In the genomic region with DNA sequence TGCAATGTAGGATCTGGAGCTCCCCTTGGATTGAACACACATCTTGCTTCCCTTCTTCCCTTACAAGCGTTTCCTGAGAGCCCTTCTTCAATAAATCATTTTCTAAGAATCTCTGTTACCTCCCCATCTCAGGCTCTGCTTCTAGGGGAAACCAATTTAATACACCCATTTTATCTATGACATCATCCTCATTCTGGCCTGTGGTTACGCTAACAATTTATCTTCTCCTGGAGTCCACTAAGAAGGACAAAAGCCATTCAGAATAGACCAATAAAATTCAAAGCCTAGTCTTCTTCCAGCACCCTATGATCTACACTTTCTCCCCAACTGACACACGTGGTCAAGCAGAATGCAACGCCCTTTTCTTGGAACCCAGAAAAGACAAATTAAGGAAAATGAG, we compare ENCODE assay signal across 25 cellular contexts.
DNase-seq lines count a peak whose midpoint lies in the region; ATAC-seq, FAIRE-seq and TF ChIP-seq lines count a peak whose summit lies in the region.
"Had no signal": no experiment of that assay in that cellular context is flagged by ENCODE, and none has a peak within 500 bp of the region (broad histone marks: within the 10 kb centered on the region; RNA-seq: fewer than 3 reads in every experiment).

No MANE protein-coding gene starts in this region.

- peak; percentile 25 for DNase-seq in NCI-H146 (lab: John Stamatoyannopoulos, UW)
- no peak for DNase-seq in NCI-H146 treated with DMSO at 0.1 percent for 48 hours (lab: John Stamatoyannopoulos, UW; ENCODE audit: unreplicated experiment)
- DNase-seq in cardiac muscle cell (ENCODE audit: low read depth in 1 of 2, low spot score in 1 of 2) = no peak
- no peak for DNase-seq in left ventricle myocardium superior
- peak; percentile 59 for DNase-seq in astrocyte (ENCODE audit: low read depth)
- DNase-seq in NCI-H2196 treated with DMSO at 0.1 percent for 48 hours (lab: John Stamatoyannopoulos, UW; ENCODE audit: unreplicated experiment) = no peak
- no peak for DNase-seq in NCI-H510A (lab: John Stamatoyannopoulos, UW)
- DNase-seq: AML-193; Caco-2; Calu3; CD4-positive, alpha-beta T cell; CD8-positive, alpha-beta T cell; DMS79 treated with DMSO at 0.1 percent for 48 hours; GF-D8 had no signal

- H3K36me3 ChIP-seq in cardiac muscle cell = no peaks in the 10 kb centered on the region
- H3K36me3 ChIP-seq in HEK293 (ENCODE audit: control insufficient read depth in 2 of 2, insufficient read depth in 1 of 2, low read length in 2 of 2) = no peaks in the 10 kb centered on the region
- no peaks in the 10 kb centered on the region for H3K36me3 ChIP-seq in astrocyte (ENCODE audit: insufficient read depth, low read length)
- H3K36me3 ChIP-seq: BLaER1 treated with 17β-estradiol and CSF1 and Interleukin-3, amounts not matched to agents 10 nM and 100 nM had no signal

- no peak for TF ChIP-seq CTCF in cardiac muscle cell (IDR thresholded peaks at IDR 0.05; ENCODE audit: low read depth, low read length)
- no peak for TF ChIP-seq CTCF in HEK293 (tag by site-specific recombination; IDR thresholded peaks at IDR 0.05)
- TF ChIP-seq CTCF in astrocyte (IDR thresholded peaks at IDR 0.05; ENCODE audit: insufficient read depth, low read depth, low read length) = no peak

- H3K27me3 Mint-ChIP-seq in astrocyte (ENCODE audit: low read depth, unreplicated experiment) = no peaks in the 10 kb centered on the region
- H3K27me3 Mint-ChIP-seq: B cell; CD4-positive, alpha-beta T cell had no signal

- H3K9ac ChIP-seq in astrocyte (ENCODE audit: low read length) = no peak overlapping the region
- H3K9ac ChIP-seq: BLaER1 treated with 17β-estradiol and CSF1 and Interleukin-3, amounts not matched to agents 10 nM and 100 nM had no signal

- no peak overlapping the region for H2AFZ ChIP-seq in astrocyte (ENCODE audit: low read depth, low read length)

- POLR2A ChIA-PET in HEK293 (lab: Yijun Ruan, JAX) = no interaction called here

- H3K4me3 Mint-ChIP-seq in astrocyte (ENCODE audit: unreplicated experiment) = no peak overlapping the region
- H3K4me3 Mint-ChIP-seq: B cell; CD4-positive, alpha-beta T cell; CD8-positive, alpha-beta T cell had no signal

- no peak for FAIRE-seq in astrocyte (lab: Jason Lieb, UNC)
- FAIRE-seq: A549, D721Med, G401.6, GM12878, GM12892, GM18507 had no signal

- no peaks in the 10 kb centered on the region for H3K79me2 ChIP-seq in astrocyte (ENCODE audit: insufficient read depth, low read length)

- no peaks in the 10 kb centered on the region for H4K20me1 ChIP-seq in astrocyte (ENCODE audit: insufficient read depth, low read length)
- H4K20me1 ChIP-seq: BLaER1 treated with 17β-estradiol and CSF1 and Interleukin-3, amounts not matched to agents 10 nM and 100 nM had no signal

- H3K9me3 Mint-ChIP-seq in astrocyte (ENCODE audit: unreplicated experiment) = no peaks in the 10 kb centered on the region
- H3K9me3 Mint-ChIP-seq: CD4-positive, alpha-beta T cell; CD8-positive, alpha-beta T cell had no signal

- no peak for ATAC-seq in left ventricle myocardium superior
- ATAC-seq: A549; CD8-positive, alpha-beta T cell; GM12878 had no signal

- peak overlapping the region; percentile 83 for H3K27ac ChIP-seq in cardiac muscle cell
- no peak overlapping the region for H3K27ac ChIP-seq in HEK293 (ENCODE audit: extremely low read depth, low read depth, low read length)
- no peak overlapping the region for H3K27ac ChIP-seq in astrocyte (ENCODE audit: low read depth, low read length)
- H3K27ac ChIP-seq: 22Rv1; A549; BLaER1 treated with 17β-estradiol and CSF1 and Interleukin-3, amounts not matched to agents 10 nM and 100 nM; C4-2B had no signal

- H3K9me3 ChIP-seq in cardiac muscle cell (ENCODE audit: low read depth) = no peaks in the 10 kb centered on the region
- no peaks in the 10 kb centered on the region for H3K9me3 ChIP-seq in HEK293 (ENCODE audit: control insufficient read depth, insufficient read depth, low read depth, low read length)
- H3K9me3 ChIP-seq in astrocyte (ENCODE audit: insufficient read depth, low read depth, low read length) = no peaks in the 10 kb centered on the region
- H3K9me3 ChIP-seq: A549; BLaER1 treated with 17β-estradiol and CSF1 and Interleukin-3, amounts not matched to agents 10 nM and 100 nM; Caco-2 had no signal

- H3K27ac Mint-ChIP-seq in astrocyte (ENCODE audit: unreplicated experiment) = no peak overlapping the region
- H3K27ac Mint-ChIP-seq: B cell; CD4-positive, alpha-beta T cell; CD8-positive, alpha-beta T cell had no signal

- no peaks in the 10 kb centered on the region for H3K36me3 Mint-ChIP-seq in astrocyte (ENCODE audit: low read depth, unreplicated experiment)
- H3K36me3 Mint-ChIP-seq: CD8-positive, alpha-beta T cell had no signal

- H3K4me2 ChIP-seq in astrocyte (ENCODE audit: low read length) = no peak overlapping the region
- H3K4me2 ChIP-seq: A549; BLaER1 treated with 17β-estradiol and CSF1 and Interleukin-3, amounts not matched to agents 10 nM and 100 nM had no signal

- peaks cover 43% of the 10 kb centered on the region for H3K4me1 ChIP-seq in cardiac muscle cell (ENCODE audit: low read depth)
- no peaks in the 10 kb centered on the region for H3K4me1 ChIP-seq in HEK293 (ENCODE audit: control insufficient read depth, insufficient read depth, low read length)
- no peaks in the 10 kb centered on the region for H3K4me1 ChIP-seq in astrocyte (ENCODE audit: insufficient read depth, low read length)
- H3K4me1 ChIP-seq: A549, Caco-2 had no signal

- H3K27me3 ChIP-seq in cardiac muscle cell (no peaks in the 10 kb centered on the region), astrocyte (ENCODE audit: insufficient read depth, low read length) (no peaks in the 10 kb centered on the region)
- H3K27me3 ChIP-seq: BLaER1 treated with 17β-estradiol and CSF1 and Interleukin-3, amounts not matched to agents 10 nM and 100 nM had no signal

- H3K4me3 ChIP-seq in cardiac muscle cell = no peak overlapping the region
- H3K4me3 ChIP-seq in HEK293 (ENCODE audit: low read depth, low read length) = no peak overlapping the region
- H3K4me3 ChIP-seq in astrocyte (ENCODE audit: insufficient read depth, low read depth, low read length) = no peak overlapping the region
- H3K4me3 ChIP-seq: A549; BLaER1 treated with 17β-estradiol and CSF1 and Interleukin-3, amounts not matched to agents 10 nM and 100 nM; GM12878 had no signal

- CTCF ChIA-PET in HEK293 (lab: Yijun Ruan, JAX) = interaction anchor here (0.6 to 0.8 kb wide), 2 partner anchors 16 to 68 kb away, joined by 3 read pairs; no protein-coding TSS in a partner anchor

- H3K4me1 Mint-ChIP-seq in astrocyte (ENCODE audit: low read depth, unreplicated experiment) = peaks cover 4% of the 10 kb centered on the region

- intact Hi-C loops in left ventricle myocardium superior (cut with micrococcal nuclease) = no loop called here

TF ChIP-seq in HEK293, 187 proteins besides CTCF, POLR2A, EP300 and RAD21 (continues in another document):
- TF ChIP-seq PRDM10 (tag by site-specific recombination; IDR thresholded peaks at IDR 0.05) (peak; percentile 44), ZNF629 (tag by site-specific recombination; IDR thresholded peaks at IDR 0.05) (peak; percentile 35; the same call in 1 of the 2 replicates), SP7 (tag by site-specific recombination; IDR thresholded peaks at IDR 0.05) (no peak), ATF2 (tag by site-specific recombination; IDR thresholded peaks at IDR 0.05; ENCODE audit: low read depth) (peak; percentile 83)
- TF ChIP-seq, protein P1, sequence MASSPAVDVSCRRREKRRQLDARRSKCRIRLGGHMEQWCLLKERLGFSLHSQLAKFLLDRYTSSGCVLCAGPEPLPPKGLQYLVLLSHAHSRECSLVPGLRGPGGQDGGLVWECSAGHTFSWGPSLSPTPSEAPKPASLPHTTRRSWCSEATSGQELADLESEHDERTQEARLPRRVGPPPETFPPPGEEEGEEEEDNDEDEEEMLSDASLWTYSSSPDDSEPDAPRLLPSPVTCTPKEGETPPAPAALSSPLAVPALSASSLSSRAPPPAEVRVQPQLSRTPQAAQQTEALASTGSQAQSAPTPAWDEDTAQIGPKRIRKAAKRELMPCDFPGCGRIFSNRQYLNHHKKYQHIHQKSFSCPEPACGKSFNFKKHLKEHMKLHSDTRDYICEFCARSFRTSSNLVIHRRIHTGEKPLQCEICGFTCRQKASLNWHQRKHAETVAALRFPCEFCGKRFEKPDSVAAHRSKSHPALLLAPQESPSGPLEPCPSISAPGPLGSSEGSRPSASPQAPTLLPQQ (tag by site-specific recombination; IDR thresholded peaks at IDR 0.05) = no peak

Comparison
In these comparisons a context has a peak if more than half of its experiments do, and no peak if none do; other contexts are left out.
1. DNase-seq: peak in NCI-H146 (single experiment) and astrocyte (single experiment); none in NCI-H146 treated with DMSO at 0.1 percent for 48 hours (single experiment), cardiac muscle cell (0 of 2), left ventricle myocardium superior (single experiment), NCI-H2196 treated with DMSO at 0.1 percent for 48 hours (single experiment) and NCI-H510A (single experiment).